ENCODE assay signal across 8 cellular contexts in genomic region chrX:132025085-132025484, GRCh38. TPM values are rescaled to one million over a fixed set of nuclear protein-coding genes. Genes with fewer than 3 reads are reported as not detected.
A peak's percentile ranks its signal among the peaks of the same experiment; 100 is the strongest.
DNase-seq lines count a peak whose midpoint lies in the region; ATAC-seq and TF ChIP-seq lines count a peak whose summit lies in the region.

No MANE protein-coding gene starts in this region.

- no peak overlapping the region for H4K5ac ChIP-seq in H9 (ENCODE audit: insufficient read length, low read depth, low read length)
- H4K5ac ChIP-seq in mesendoderm (ENCODE audit: low read length): no peak overlapping the region

- H3K4me3 Mint-ChIP-seq in CD4-positive, alpha-beta memory T cell: peak overlapping the region; percentile 34 to 96 (median 84)
- H3K4me3 Mint-ChIP-seq in H9: peak overlapping the region; percentile 94 to 96
- peak overlapping the region; percentile 68 for H3K4me3 Mint-ChIP-seq in activated CD4-positive, alpha-beta memory T cell treated with anti-CD3 and anti-CD28 coated beads for 36 hours

- H2BK15ac ChIP-seq in H9 (ENCODE audit: low read depth, low read length) (no peak overlapping the region), mesendoderm (replicated peaks; ENCODE audit: low read depth) (no peak overlapping the region)

- H4K20me1 ChIP-seq in H9 (ENCODE audit: control insufficient read depth, insufficient read depth, insufficient read length): no peaks in the 10 kb centered on the region

- H2AFZ ChIP-seq in H9 (ENCODE audit: low read length): no peak overlapping the region

- H3K4me1 ChIP-seq in CD4-positive, alpha-beta memory T cell (ENCODE audit: insufficient read depth, low read length): peaks cover 44% of the 10 kb centered on the region
- H3K4me1 ChIP-seq in H9 (ENCODE audit: insufficient read depth, low read length) (peaks cover 12% of the 10 kb centered on the region; the same call in 1 of the 2 replicates), mesendoderm (ENCODE audit: control insufficient read depth, low read depth, low read length) (peaks cover 4% of the 10 kb centered on the region)

- no peak overlapping the region for H3K14ac ChIP-seq in H9 (ENCODE audit: insufficient read depth, low read length)

- H3K9me3 Mint-ChIP-seq in CD4-positive, alpha-beta memory T cell: no peaks in the 10 kb centered on the region
- no peaks in the 10 kb centered on the region; a peak in 1 of 5 replicates for H3K9me3 Mint-ChIP-seq in H9
- no peaks in the 10 kb centered on the region for H3K9me3 Mint-ChIP-seq in activated CD4-positive, alpha-beta memory T cell treated with anti-CD3 and anti-CD28 coated beads for 36 hours

- H3K18ac ChIP-seq in H9 (ENCODE audit: insufficient read length, low read depth, low read length): no peak overlapping the region
- H3K18ac ChIP-seq in mesendoderm (ENCODE audit: low read length): no peak overlapping the region

- H2AK5ac ChIP-seq in H9 (ENCODE audit: insufficient read length, low read length): no peak overlapping the region
- H2AK5ac ChIP-seq in mesendoderm (ENCODE audit: low read length): no peak overlapping the region

- H3K79me1 ChIP-seq in H9 (ENCODE audit: insufficient read depth, low read depth, low read length, poor library complexity, severe bottlenecking): no peaks in the 10 kb centered on the region
- no peaks in the 10 kb centered on the region for H3K79me1 ChIP-seq in mesendoderm (ENCODE audit: low read length)

- ATAC-seq in GM19397 (IDR thresholded peaks at IDR 0.05; ENCODE audit: unreplicated experiment): no peak

- H3K36me3 Mint-ChIP-seq in CD4-positive, alpha-beta memory T cell: peaks cover 0 to 11% of the 10 kb centered on the region in 2 donors
- H3K36me3 Mint-ChIP-seq in H9 (ENCODE audit: insufficient read depth in 1 of 3, low read depth in 3 of 3): peaks cover 3 to 9% (median 4%) of the 10 kb centered on the region in 3 experiments; a peak in 3 of 7 replicates
- peaks cover 7% of the 10 kb centered on the region for H3K36me3 Mint-ChIP-seq in activated CD4-positive, alpha-beta memory T cell treated with anti-CD3 and anti-CD28 coated beads for 36 hours

- H3K27ac ChIP-seq in CD4-positive, alpha-beta memory T cell (ENCODE audit: low read depth, low read length): no peak overlapping the region
- no peak overlapping the region for H3K27ac ChIP-seq in H9 (ENCODE audit: insufficient read length, low read depth, low read length)
- no peak overlapping the region for H3K27ac ChIP-seq in mesendoderm (ENCODE audit: low read depth, low read length)

- H4K8ac ChIP-seq in H9 (replicated peaks; ENCODE audit: insufficient read length, low read depth, low read length): no peak overlapping the region
- no peak overlapping the region for H4K8ac ChIP-seq in mesendoderm (ENCODE audit: low read depth, low read length)

- peaks cover 19% of the 10 kb centered on the region for H3K23me2 ChIP-seq in H9 (ENCODE audit: insufficient read length, low read depth, low read length, poor library complexity, severe bottlenecking)

- no peak overlapping the region for H2BK12ac ChIP-seq in H9 (ENCODE audit: insufficient read length, low read depth, low read length)

- no peaks in the 10 kb centered on the region for H3K27me3 ChIP-seq in CD4-positive, alpha-beta memory T cell (ENCODE audit: insufficient read depth, low read length)
- 0 out of 2 replicates have a peak, but pooled peaks cover 3% of the 10 kb centered on the region for H3K27me3 ChIP-seq in H9 (ENCODE audit: insufficient read depth, low read length)
- no peaks in the 10 kb centered on the region for H3K27me3 ChIP-seq in mesendoderm (ENCODE audit: insufficient read depth, low read length, poor library complexity)

- H2BK5ac ChIP-seq in H9 (ENCODE audit: insufficient read length, low read length) (no peak overlapping the region), mesendoderm (ENCODE audit: low read length) (no peak overlapping the region)

- no peak for TF ChIP-seq CTCF in H9 (conservative IDR thresholded peaks at IDR 0.05)

- H3K4me3 ChIP-seq in CD4-positive, alpha-beta memory T cell (ENCODE audit: low read length in 2 of 2): peak overlapping the region in 1 of 2 donors; percentile 6
- peak overlapping the region; percentile 13 for H3K4me3 ChIP-seq in mesendoderm (ENCODE audit: low read length)

- intact Hi-C loops in CD4-positive, alpha-beta memory T cell (cut with micrococcal nuclease): no loop called here
- intact Hi-C loops in activated CD4-positive, alpha-beta memory T cell treated with anti-CD3 and anti-CD28 coated beads for 36 hours (cut with micrococcal nuclease): no loop called here

- H3K79me2 ChIP-seq in H9 (ENCODE audit: insufficient read depth, low read length): peaks cover 37% of the 10 kb centered on the region
- H3K79me2 ChIP-seq in mesendoderm (ENCODE audit: control insufficient read depth, insufficient read depth, low read length): peaks cover 31% of the 10 kb centered on the region

- H3K9me3 ChIP-seq in CD4-positive, alpha-beta memory T cell (ENCODE audit: control insufficient read depth in 1 of 2, low read length in 2 of 2): no peaks in the 10 kb centered on the region
- H3K9me3 ChIP-seq in H9 (ENCODE audit: control insufficient read depth, low read depth, low read length): no peaks in the 10 kb centered on the region

- peak overlapping the region in 3 of 7 donors; percentile 29 to 67 (median 43) for H3K27ac Mint-ChIP-seq in CD4-positive, alpha-beta memory T cell
- H3K27ac Mint-ChIP-seq in H9: peak overlapping the region; percentile 60 to 97 (median 87)
- peak overlapping the region; percentile 46 for H3K27ac Mint-ChIP-seq in activated CD4-positive, alpha-beta memory T cell treated with anti-CD3 and anti-CD28 coated beads for 36 hours

- DNase-seq in CD4-positive, alpha-beta memory T cell: no peak
- no peak for DNase-seq in H9
- no peak for DNase-seq in activated CD4-positive, alpha-beta memory T cell treated with anti-CD3 and anti-CD28 coated beads for 36 hours
- peak; percentile 48 for DNase-seq in mesendoderm
- DNase-seq in occipital lobe (lab: John Stamatoyannopoulos, UW): no peak
- no peak for DNase-seq in amniotic stem cell (lab: John Stamatoyannopoulos, UW)
- DNase-seq in NCI-H526 treated with DMSO at 0.1 percent for 48 hours (lab: John Stamatoyannopoulos, UW): no peak

- POLR2A ChIA-PET in CD4-positive, alpha-beta memory T cell (lab: Charles Lee; ENCODE audit: partially characterized antibody): interaction anchor here (2.8 kb wide), 1 partner anchor 40 kb away, joined by 14 read pairs; no protein-coding TSS in a partner anchor
- POLR2A ChIA-PET in activated CD4-positive, alpha-beta memory T cell treated with anti-CD3 and anti-CD28 coated beads for 36 hours (lab: Charles Lee): no interaction called here

- no peaks in the 10 kb centered on the region for H3K27me3 Mint-ChIP-seq in CD4-positive, alpha-beta memory T cell
- peaks cover 13% of the 10 kb centered on the region for H3K27me3 Mint-ChIP-seq in H9 (ENCODE audit: low read depth)
- H3K27me3 Mint-ChIP-seq in activated CD4-positive, alpha-beta memory T cell treated with anti-CD3 and anti-CD28 coated beads for 36 hours: no peaks in the 10 kb centered on the region

- no CpG with 5 or more reads among the region's 7 CpGs for WGBS in H9 (ENCODE audit: extremely low coverage, insufficient read length, low lambda C conversion rate)
- WGBS in mesendoderm (ENCODE audit: extremely low coverage, insufficient coverage, low lambda C conversion rate): no CpG with 5 or more reads among the region's 7 CpGs

- no peak overlapping the region for H3K23ac ChIP-seq in H9 (ENCODE audit: insufficient read length, low read depth, low read length)
- H3K23ac ChIP-seq in mesendoderm (ENCODE audit: low read length): no peak overlapping the region

- H3K4me1 Mint-ChIP-seq in CD4-positive, alpha-beta memory T cell: peaks cover 28 to 54% (median 38%) of the 10 kb centered on the region in 4 donors
- H3K4me1 Mint-ChIP-seq in H9: peaks cover 58% of the 10 kb centered on the region in 2 experiments
- H3K4me1 Mint-ChIP-seq in activated CD4-positive, alpha-beta memory T cell treated with anti-CD3 and anti-CD28 coated beads for 36 hours (ENCODE audit: low read depth): peaks cover 44% of the 10 kb centered on the region

- H2BK120ac ChIP-seq in H9 (ENCODE audit: low read depth, low read length, poor library complexity, severe bottlenecking) (no peak overlapping the region), mesendoderm (ENCODE audit: low read depth, low read length) (no peak overlapping the region)

- H3K4ac ChIP-seq in H9 (ENCODE audit: low read depth, low read length) (no peak overlapping the region), mesendoderm (ENCODE audit: low read depth, low read length) (no peak overlapping the region)

- H3K56ac ChIP-seq in H9 (ENCODE audit: insufficient read length, low read depth, low read length) (no peak overlapping the region), mesendoderm (ENCODE audit: low read length) (peak overlapping the region; percentile 76)

- H3K9ac ChIP-seq in H9 (ENCODE audit: extremely low read depth, insufficient read length, low read length) (peak overlapping the region; percentile 70), mesendoderm (ENCODE audit: low read length) (peak overlapping the region; percentile 68)

- H4K91ac ChIP-seq in H9 (ENCODE audit: insufficient read length, low read depth, low read length): no peak overlapping the region

- H3K36me3 ChIP-seq in CD4-positive, alpha-beta memory T cell (ENCODE audit: insufficient read depth, low read length): no peaks in the 10 kb centered on the region
- H3K36me3 ChIP-seq in mesendoderm (ENCODE audit: control insufficient read depth, insufficient read depth, low read length): no peaks in the 10 kb centered on the region

- H3K4me2 ChIP-seq in H9 (ENCODE audit: insufficient read depth, insufficient read length, low read length) (peak overlapping the region; percentile 99), mesendoderm (ENCODE audit: low read length) (peak overlapping the region; percentile 38)

- peak overlapping the region; percentile 92 for H2BK20ac ChIP-seq in H9 (ENCODE audit: low read depth, low read length, poor library complexity, severe bottlenecking)

- CTCF ChIA-PET in CD4-positive, alpha-beta memory T cell (lab: Charles Lee; ENCODE audit: partially characterized antibody): interaction anchor here (1.2 kb wide), 1 partner anchor 42 kb away, joined by 3 read pairs; no protein-coding TSS in a partner anchor
- CTCF ChIA-PET in activated CD4-positive, alpha-beta memory T cell treated with anti-CD3 and anti-CD28 coated beads for 36 hours (lab: Charles Lee): interaction anchor here (1.2 to 1.4 kb wide), 2 partner anchors 67 to 194 kb away, joined by 3 to 5 read pairs; partner anchors contain the start of gene RAP2C

- no peak overlapping the region for H3T11ph ChIP-seq in H9 (ENCODE audit: low read length)

RNA-seq across cellular contexts. Expression of gene STK26, which starts 2.0 kb away (rescaled TPM):
- total RNA-seq in CD4-positive, alpha-beta memory T cell: 10 to 100 TPM; 38.1 to 41.7 TPM
- polyA plus RNA-seq in CD4-positive, alpha-beta memory T cell: 10 to 100 TPM; 48.5 to 57.2 TPM
- total RNA-seq in H9 (2021) (95.8 and 99.2 TPM in 2 replicates), occipital lobe (0.78 TPM)
- 10 to 100 TPM; 60.9 to 64.0 TPM for total RNA-seq in activated CD4-positive, alpha-beta memory T cell treated with anti-CD3 and anti-CD28 coated beads for 36 hours
- 69.3 TPM for polyA plus RNA-seq in mesendoderm (2013, experiment 1 of 2)
- 71.4 TPM for polyA plus RNA-seq in mesendoderm (2013, experiment 2 of 2)

Comparison
In these comparisons a context has a peak if more than half of its experiments do, and no peak if none do; other contexts are left out.
1. RNA of gene STK26, which starts 2.0 kb away (total RNA-seq): 95.8 to 99.2 TPM in H9, 60.9 to 64.0 TPM in activated CD4-positive, alpha-beta memory T cell treated with anti-CD3 and anti-CD28 coated beads for 36 hours and 38.1 to 41.7 TPM in CD4-positive, alpha-beta memory T cell; 0.78 TPM in occipital lobe (single experiment); every median in the first group is over 10 times any median in the second.
2. Peak in every context shown above with its lines, with median percentiles within 50 percentile points of each other: H3K4me3 Mint-ChIP-seq.